ENCODE assay signal across 27 cellular contexts in the genomic region with DNA sequence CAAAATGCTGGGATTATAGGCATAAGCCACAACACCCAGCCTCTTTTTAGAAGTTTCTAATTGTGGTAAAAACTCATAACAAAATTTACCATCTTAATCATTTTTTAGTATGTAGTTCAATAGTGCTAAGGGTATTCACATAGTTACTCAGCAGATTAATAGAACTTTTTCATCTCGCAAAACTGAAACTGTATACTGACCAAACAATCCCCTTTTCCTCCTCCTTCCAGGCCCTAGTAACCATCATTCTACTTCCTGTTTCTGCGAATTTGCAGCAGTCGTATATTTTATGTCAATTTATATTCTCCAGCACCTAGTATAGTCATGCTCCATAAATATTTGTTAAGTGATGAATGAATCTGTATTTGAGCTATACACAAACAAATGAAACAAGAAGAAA.
"Had no signal": no experiment of that assay in that cellular context is flagged by ENCODE, and none has a peak within 500 bp of the region (broad histone marks: within the 10 kb centered on the region; RNA-seq: fewer than 3 reads in every experiment).

No MANE protein-coding gene starts in this region.

- ATAC-seq: activated T-helper 17 cell treated with anti-CD3 and anti-CD28 coated beads, Interleukin-2, amount 50 U/mL, for 72 hours had no signal

- H3K36me3 ChIP-seq: Peyer's patch, SJCRH30 had no signal

- H3K4me2 ChIP-seq: SK-N-SH had no signal

- H3K9me2 ChIP-seq: SK-N-SH had no signal

- H3K27me3 Mint-ChIP-seq: activated CD4-positive, alpha-beta memory T cell treated with anti-CD3 and anti-CD28 coated beads, Interleukin-2, amount 10 ng/mL, durations not matched to agents 7 days and 5 days; activated CD4-positive, alpha-beta T cell treated with anti-CD3 and anti-CD28 coated beads, Interleukin-2, amount 10 ng/mL, durations not matched to agents 7 days and 5 days; activated naive CD8-positive, alpha-beta T cell treated with anti-CD3 and anti-CD28 coated beads for 36 hours; activated T-helper 17 cell treated with anti-CD3 and anti-CD28 coated beads, Interleukin-2, amount 50 U/mL, for 72 hours had no signal

- H3K27ac ChIP-seq: Peyer's patch, RWPE1, SJCRH30 had no signal

- H3K9ac ChIP-seq: SK-N-SH had no signal

- H3K4me3 Mint-ChIP-seq: activated CD4-positive, alpha-beta memory T cell treated with anti-CD3 and anti-CD28 coated beads, Interleukin-2, amount 10 ng/mL, durations not matched to agents 7 days and 5 days; activated CD4-positive, alpha-beta T cell treated with anti-CD3 and anti-CD28 coated beads, Interleukin-2, amount 10 ng/mL, durations not matched to agents 7 days and 5 days; activated naive CD4-positive, alpha-beta T cell treated with anti-CD3 and anti-CD28 coated beads for 36 hours; activated naive CD8-positive, alpha-beta T cell treated with anti-CD3 and anti-CD28 coated beads for 36 hours; activated T-helper 17 cell treated with anti-CD3 and anti-CD28 coated beads, Interleukin-2, amount 50 U/mL, for 72 hours; T-helper 1 cell treated with Interleukin-12 subunit alpha and Interleukin-12 subunit beta and Interleukin-4 antibody, amounts not matched to agents 30 μg/mL and 1 μg/mL, for 36 hours had no signal

- DNase-seq: activated CD4-positive, alpha-beta memory T cell treated with anti-CD3 and anti-CD28 coated beads, Interleukin-2, amount 10 ng/mL, durations not matched to agents 7 days and 5 days; activated CD4-positive, alpha-beta T cell treated with anti-CD3 and anti-CD28 coated beads, Interleukin-2, amount 10 ng/mL, durations not matched to agents 7 days and 5 days; activated CD4-positive, CD25-positive, alpha-beta regulatory T cell; activated gamma-delta T cell; activated naive CD4-positive, alpha-beta T cell treated with anti-CD3 and anti-CD28 coated beads for 36 hours; activated naive CD8-positive, alpha-beta T cell treated with anti-CD3 and anti-CD28 coated beads for 36 hours; activated T-cell treated with anti-CD3 and anti-CD28 coated beads for 4 hours; activated T-cell treated with anti-CD3 and anti-CD28 coated beads, Interleukin-2, amount 50 U/mL, for 48 hours; cerebellar nuclear complex; Kasumi-1; KBM-7; NCI-H1105 treated with DMSO at 0.1 percent for 48 hours; NCI-H1436 treated with DMSO at 0.1 percent for 48 hours; NCI-H187 treated with DMSO at 0.1 percent for 48 hours; NCI-H2081 treated with DMSO at 0.1 percent for 48 hours; NCI-H446; NCI-H524; Peyer's patch; Right ventricle myocardium superior; SJCRH30; SK-N-SH; T-helper 9 cell had no signal

- H3K9me3 Mint-ChIP-seq: activated CD4-positive, alpha-beta memory T cell treated with anti-CD3 and anti-CD28 coated beads, Interleukin-2, amount 10 ng/mL, durations not matched to agents 7 days and 5 days; activated naive CD4-positive, alpha-beta T cell treated with anti-CD3 and anti-CD28 coated beads for 36 hours; activated T-helper 17 cell treated with anti-CD3 and anti-CD28 coated beads, Interleukin-2, amount 50 U/mL, for 72 hours had no signal

- H3K27me3 ChIP-seq: Peyer's patch, SJCRH30 had no signal

- FAIRE-seq: colon, TTC549 had no signal

- H3K4me1 ChIP-seq: Peyer's patch, SJCRH30 had no signal

- H3K27ac Mint-ChIP-seq: activated CD4-positive, alpha-beta memory T cell treated with anti-CD3 and anti-CD28 coated beads, Interleukin-2, amount 10 ng/mL, durations not matched to agents 7 days and 5 days; activated CD4-positive, alpha-beta T cell treated with anti-CD3 and anti-CD28 coated beads, Interleukin-2, amount 10 ng/mL, durations not matched to agents 7 days and 5 days; activated naive CD4-positive, alpha-beta T cell treated with anti-CD3 and anti-CD28 coated beads for 36 hours; activated naive CD8-positive, alpha-beta T cell treated with anti-CD3 and anti-CD28 coated beads for 36 hours; activated T-helper 17 cell treated with anti-CD3 and anti-CD28 coated beads, Interleukin-2, amount 50 U/mL, for 72 hours; T-helper 1 cell treated with Interleukin-12 subunit alpha and Interleukin-12 subunit beta and Interleukin-4 antibody, amounts not matched to agents 30 μg/mL and 1 μg/mL, for 36 hours had no signal

- H3K9me3 ChIP-seq: Peyer's patch, SJCRH30, SK-N-SH had no signal

- H3K4me3 ChIP-seq: Peyer's patch, SJCRH30 had no signal

- H3K4me1 Mint-ChIP-seq: activated T-helper 17 cell treated with anti-CD3 and anti-CD28 coated beads, Interleukin-2, amount 50 U/mL, for 72 hours had no signal
